1 cellular context compared by ENCODE assay signal in the genomic region with DNA sequence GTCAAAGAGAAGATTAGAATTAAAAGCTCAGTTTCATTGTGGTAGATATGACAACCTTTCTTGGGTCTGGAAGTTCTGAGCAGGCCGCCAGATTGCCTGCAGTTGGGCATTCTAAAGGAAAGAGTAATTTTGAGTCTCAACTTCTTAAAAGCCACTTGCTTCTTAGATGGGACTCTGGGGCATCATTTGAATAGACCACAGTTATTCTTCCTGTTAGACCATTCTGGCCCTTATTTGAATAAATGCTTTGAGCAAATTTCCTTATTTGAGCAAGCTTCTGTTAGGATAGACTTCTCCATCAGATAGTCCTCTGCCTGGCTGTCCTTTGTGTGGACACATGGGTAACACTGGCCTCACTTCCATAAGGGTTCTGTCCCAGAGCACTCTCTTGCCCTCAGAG.
TF ChIP-seq lines count a peak whose summit lies in the region.

No MANE protein-coding gene starts in this region.

TF ChIP-seq in GM23338, 12 proteins besides CTCF, POLR2A, EP300 and RAD21:
- TF ChIP-seq ZNF114 (CRISPR knock-in tag; IDR thresholded peaks at IDR 0.05) = no peak
- TF ChIP-seq EZH2phosphoT487 (IDR thresholded peaks at IDR 0.05; ENCODE audit: unreplicated experiment) = no peak
- no peak for TF ChIP-seq STAT1 (IDR thresholded peaks at IDR 0.05; ENCODE audit: unreplicated experiment)
- no peak for TF ChIP-seq JUNB (IDR thresholded peaks at IDR 0.05; ENCODE audit: unreplicated experiment)
- no peak for TF ChIP-seq POLR2AphosphoS5 (IDR thresholded peaks at IDR 0.05; ENCODE audit: low read depth)
- TF ChIP-seq NANOG (IDR thresholded peaks at IDR 0.05; ENCODE audit: borderline replicate concordance) = no peak
- no peak for TF ChIP-seq ETS1 (IDR thresholded peaks at IDR 0.05)
- TF ChIP-seq EZH2 (IDR thresholded peaks at IDR 0.05; ENCODE audit: low read depth, unreplicated experiment) = no peak
